In the genomic region with DNA sequence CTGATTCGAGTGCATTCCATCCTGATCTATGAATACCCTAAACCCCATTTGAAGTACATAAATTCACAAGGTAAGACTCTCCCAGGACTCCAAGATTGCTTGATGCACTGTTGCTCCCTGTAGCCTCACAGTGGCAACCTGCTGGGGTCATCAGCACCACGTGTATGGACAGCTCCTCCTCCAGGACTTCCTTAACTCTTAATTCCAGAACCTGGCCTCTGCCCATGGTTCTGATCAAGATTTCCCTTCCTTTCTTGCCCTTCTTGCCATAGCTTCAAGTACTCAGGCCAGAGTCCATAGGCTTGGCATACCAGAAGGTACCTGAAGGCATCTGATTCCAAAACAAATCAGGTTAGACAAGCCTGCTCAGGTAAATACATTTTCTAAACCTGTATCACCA, we compare ENCODE assay signal across 10 cellular contexts. TPM values are rescaled to one million over a fixed set of nuclear protein-coding genes. Genes with fewer than 3 reads are reported as not detected.
DNase-seq lines count a peak whose midpoint lies in the region; ATAC-seq and TF ChIP-seq lines count a peak whose summit lies in the region.
"Had no signal": no experiment of that assay in that cellular context is flagged by ENCODE, and none has a peak within 500 bp of the region (broad histone marks: within the 10 kb centered on the region; RNA-seq: fewer than 3 reads in every experiment).

No MANE protein-coding gene starts in this region.

- intact Hi-C loops in right cardiac atrium (cut with DNase I) (no loop called here), posterior cingulate gyrus (cut with DNase I) (no loop called here)

- H3K27ac Mint-ChIP-seq in activated naive CD4-positive, alpha-beta T cell treated with anti-CD3 and anti-CD28 coated beads, Interleukin-2, amount 10 ng/mL, durations not matched to agents 7 days and 5 days = no peak overlapping the region
- H3K27ac Mint-ChIP-seq in type B pancreatic cell = peak overlapping the region; percentile 65
- H3K27ac Mint-ChIP-seq: T-cell had no signal

- peak; percentile 51 to 55 for ATAC-seq in right cardiac atrium
- ATAC-seq in HG02623 (IDR thresholded peaks at IDR 0.05; ENCODE audit: unreplicated experiment) = no peak
- ATAC-seq in HG03280 (IDR thresholded peaks at IDR 0.05; ENCODE audit: unreplicated experiment) = no peak
- ATAC-seq: T-cell had no signal

- WGBS in right cardiac atrium = 7% methylated on average over 2 of the region's 2 CpGs

- H3K27me3 Mint-ChIP-seq in activated naive CD4-positive, alpha-beta T cell treated with anti-CD3 and anti-CD28 coated beads, Interleukin-2, amount 10 ng/mL, durations not matched to agents 7 days and 5 days = peaks cover 23% of the 10 kb centered on the region
- H3K27me3 Mint-ChIP-seq in type B pancreatic cell = peaks cover 19% of the 10 kb centered on the region

- no peaks in the 10 kb centered on the region for H3K36me3 Mint-ChIP-seq in activated naive CD4-positive, alpha-beta T cell treated with anti-CD3 and anti-CD28 coated beads, Interleukin-2, amount 10 ng/mL, durations not matched to agents 7 days and 5 days
- no peaks in the 10 kb centered on the region for H3K36me3 Mint-ChIP-seq in type B pancreatic cell
- H3K36me3 Mint-ChIP-seq: T-cell had no signal

- CTCF ChIA-PET in activated naive CD4-positive, alpha-beta T cell treated with anti-CD3 and anti-CD28 coated beads, Interleukin-2, amount 10 ng/mL, durations not matched to agents 7 days and 5 days (lab: Charles Lee) = interaction anchor here (0.6 kb wide), 1 partner anchor 51 kb away, joined by 3 read pairs; no protein-coding TSS in a partner anchor

- no peak overlapping the region for H3K27ac ChIP-seq in right cardiac atrium (ENCODE audit: low read length)
- H3K27ac ChIP-seq: C4-2B had no signal

- H3K4me3 ChIP-seq in right cardiac atrium (ENCODE audit: low read length) = no peak overlapping the region

- TF ChIP-seq CTCF in type B pancreatic cell (conservative IDR thresholded peaks at IDR 0.05) = no peak

- DNase-seq in activated naive CD4-positive, alpha-beta T cell treated with anti-CD3 and anti-CD28 coated beads, Interleukin-2, amount 10 ng/mL, durations not matched to agents 7 days and 5 days = peak; percentile 45
- no peak for DNase-seq in activated naive CD4-positive, alpha-beta T cell treated with Interleukin-2 at 50 U/mL for 16 hours
- DNase-seq in SW480 (ENCODE audit: low spot score) (peak; percentile 40), right cardiac atrium (peak in 2 of 3 donors; percentile 48 to 63), type B pancreatic cell (ENCODE audit: extremely low spot score, unreplicated experiment) (no peak), posterior cingulate gyrus (no peak)
- DNase-seq: T-cell had no signal

- H3K27me3 ChIP-seq in right cardiac atrium (ENCODE audit: control insufficient read depth, insufficient read depth) = no peaks in the 10 kb centered on the region

- H3K4me1 Mint-ChIP-seq in activated naive CD4-positive, alpha-beta T cell treated with anti-CD3 and anti-CD28 coated beads, Interleukin-2, amount 10 ng/mL, durations not matched to agents 7 days and 5 days = peaks cover 3% of the 10 kb centered on the region
- H3K4me1 Mint-ChIP-seq in type B pancreatic cell (ENCODE audit: unreplicated experiment) = no peaks in the 10 kb centered on the region
- H3K4me1 Mint-ChIP-seq: T-cell had no signal

- no peaks in the 10 kb centered on the region for H3K9me3 Mint-ChIP-seq in activated naive CD4-positive, alpha-beta T cell treated with anti-CD3 and anti-CD28 coated beads, Interleukin-2, amount 10 ng/mL, durations not matched to agents 7 days and 5 days
- H3K9me3 Mint-ChIP-seq in type B pancreatic cell = peaks cover 5% of the 10 kb centered on the region
- H3K9me3 Mint-ChIP-seq: T-cell had no signal

- H3K9me3 ChIP-seq in right cardiac atrium (ENCODE audit: control insufficient read depth, low read length) = no peaks in the 10 kb centered on the region

- no peak overlapping the region for H3K4me3 Mint-ChIP-seq in activated naive CD4-positive, alpha-beta T cell treated with anti-CD3 and anti-CD28 coated beads, Interleukin-2, amount 10 ng/mL, durations not matched to agents 7 days and 5 days
- no peak overlapping the region for H3K4me3 Mint-ChIP-seq in type B pancreatic cell
- H3K4me3 Mint-ChIP-seq: T-cell had no signal

- no peaks in the 10 kb centered on the region for H3K4me1 ChIP-seq in right cardiac atrium (ENCODE audit: control insufficient read depth, insufficient read depth, low read length)

RNA-seq across cellular contexts. Expression of a gene that starts 34.0 kb away (rescaled TPM):
- 10 to 100 TPM; 21.4 to 28.1 (median 24.7) TPM for total RNA-seq in right cardiac atrium
- polyA plus RNA-seq in right cardiac atrium = 11.7 TPM
- total RNA-seq in type B pancreatic cell (ENCODE audit: low replicate concordance) = 25.4 and 26.2 TPM in 2 replicates

Comparison
In these comparisons a context has a peak if more than half of its experiments do, and no peak if none do; other contexts are left out.
1. DNase-seq: peak in activated naive CD4-positive, alpha-beta T cell treated with anti-CD3 and anti-CD28 coated beads, Interleukin-2, amount 10 ng/mL, durations not matched to agents 7 days and 5 days (single experiment), SW480 (single experiment) and right cardiac atrium (2 of 3); none in activated naive CD4-positive, alpha-beta T cell treated with Interleukin-2 at 50 U/mL for 16 hours (single experiment), type B pancreatic cell (single experiment) and posterior cingulate gyrus (0 of 10).
2. ATAC-seq: peak in right cardiac atrium (2 of 2); none in HG02623 (single experiment) and HG03280 (single experiment).